34 cellular contexts compared by ENCODE assay signal in genomic region chr9:14829204-14829603, GRCh38.
"Had no signal": no experiment of that assay in that cellular context is flagged by ENCODE, and none has a peak within 500 bp of the region (broad histone marks: within the 10 kb centered on the region; RNA-seq: fewer than 3 reads in every experiment).

No MANE protein-coding gene starts in this region.

- H3K27me3 ChIP-seq: adrenal gland, ascending aorta, body of pancreas, brain microvascular endothelial cell, breast epithelium, cardiac muscle cell had no signal

- H3K4me3 ChIP-seq: adrenal gland, ascending aorta, body of pancreas, breast epithelium, cardiac muscle cell had no signal

- H3K27ac ChIP-seq: adrenal gland, ascending aorta, body of pancreas, brain microvascular endothelial cell, breast epithelium, cardiac muscle cell had no signal

- ATAC-seq: activated naive CD4-positive, alpha-beta T cell treated with anti-CD3 and anti-CD28 coated beads, Interleukin-2, amount 50 U/mL, for 72 hours; activated naive CD8-positive, alpha-beta T cell treated with anti-CD3 and anti-CD28 coated beads, Interleukin-2, amount 50 U/mL, for 24 hours; activated T-cell treated with anti-CD3 and anti-CD28 coated beads, Interleukin-2, amount 50 U/mL, for 4 hours; activated T-cell treated with anti-CD3 and anti-CD28 coated beads, Interleukin-2, amount 50 U/mL, for 72 hours; activated T-helper 17 cell treated with anti-CD3 and anti-CD28 coated beads, Interleukin-2, amount 50 U/mL, for 72 hours; body of pancreas had no signal

- DNase-seq: activated effector memory CD4-positive, alpha-beta T cell treated with anti-CD3 and anti-CD28 coated beads, Interleukin-2, amount 50 U/mL, for 16 hours; activated effector memory CD4-positive, alpha-beta T cell treated with Interleukin-2 at 50 U/mL for 16 hours; activated gamma-delta T cell; activated gamma-delta T cell treated with Interleukin-2 at 50 U/mL for 16 hours; activated naive CD4-positive, alpha-beta T cell; activated naive CD4-positive, alpha-beta T cell treated with anti-CD3 and anti-CD28 coated beads for 36 hours; activated naive CD4-positive, alpha-beta T cell treated with anti-CD3 and anti-CD28 coated beads, Interleukin-2, amount 10 ng/mL, durations not matched to agents 7 days and 5 days; activated naive CD4-positive, alpha-beta T cell treated with anti-CD3 and anti-CD28 coated beads, Interleukin-2, amount 50 U/mL, for 16 hours; activated naive CD4-positive, alpha-beta T cell treated with Interleukin-2 at 50 U/mL for 16 hours; activated naive CD8-positive, alpha-beta T cell treated with anti-CD3 and anti-CD28 coated beads for 36 hours; activated naive CD8-positive, alpha-beta T cell treated with anti-CD3 and anti-CD28 coated beads, Interleukin-2, amount 10 ng/mL, durations not matched to agents 7 days and 5 days; activated naive CD8-positive, alpha-beta T cell treated with anti-CD3 and anti-CD28 coated beads, Interleukin-2, amount 50 U/mL, for 24 hours; activated T-cell treated with anti-CD3 and anti-CD28 coated beads, Interleukin-2, amount 50 U/mL, for 1 hour; activated T-cell treated with anti-CD3 and anti-CD28 coated beads, Interleukin-2, amount 50 U/mL, for 24 hours; activated T-cell treated with anti-CD3 and anti-CD28 coated beads, Interleukin-2, amount 50 U/mL, for 4 hours; activated T-cell treated with anti-CD3 and anti-CD28 coated beads, Interleukin-2, amount 50 U/mL, for 48 hours; activated T-cell treated with anti-CD3 and anti-CD28 coated beads, Interleukin-2, amount 50 U/mL, for 72 hours; adrenal gland; amniotic stem cell; amygdala; anterior cingulate cortex; aorta; body of pancreas; brain microvascular endothelial cell; caudate nucleus; central memory CD4-positive, alpha-beta T cell; cerebellar nuclear complex had no signal

- H3K4me1 ChIP-seq: adrenal gland, ascending aorta, body of pancreas, breast epithelium had no signal

- H3K36me3 ChIP-seq: adrenal gland, brain microvascular endothelial cell, breast epithelium had no signal

- H3K9me3 ChIP-seq: adrenal gland, ascending aorta, body of pancreas, breast epithelium had no signal

- FAIRE-seq: astrocyte, bronchial epithelial cell had no signal
